ENCODE assay signal across 8 cellular contexts in genomic region chrX:82745676-82746170, GRCh38.
DNase-seq lines count a peak whose midpoint lies in the region; ATAC-seq, FAIRE-seq and TF ChIP-seq lines count a peak whose summit lies in the region.
"Not testable (repeated sequence)": the region's sequence is repeated elsewhere in the genome, so short reads cannot be mapped to it uniquely, and the experiment has no call there.

No MANE protein-coding gene starts in this region.

- not testable (repeated sequence) for H4K20me1 ChIP-seq in OCI-LY3 (ENCODE audit: insufficient read depth, low read length)

- H3K27me3 ChIP-seq in OCI-LY3 (ENCODE audit: low read depth, low read length); right lobe of liver; pancreas: not testable (repeated sequence)

- H3K4me3 Mint-ChIP-seq in Calu3 (ENCODE audit: low read depth, unreplicated experiment): peak overlapping the region; percentile 51
- not testable (repeated sequence) for H3K4me3 Mint-ChIP-seq in chondrocyte (ENCODE audit: unreplicated experiment)

- H3K4me1 Mint-ChIP-seq in Calu3 (ENCODE audit: low read depth, unreplicated experiment): not testable (repeated sequence)
- H3K4me1 Mint-ChIP-seq in chondrocyte (ENCODE audit: low read depth): peaks cover 13% of the 10 kb centered on the region

- H3K27me3 Mint-ChIP-seq in Calu3 (ENCODE audit: unreplicated experiment); chondrocyte (ENCODE audit: low read depth): not testable (repeated sequence)

- not testable (repeated sequence) for TF ChIP-seq POLR2A in A549 (IDR thresholded peaks at IDR 0.05; ENCODE audit: low read length); right lobe of liver (IDR thresholded peaks at IDR 0.05)

- peak overlapping the region; percentile 65; the same call in 1 of the 2 replicates for H3K9ac ChIP-seq in OCI-LY3 (ENCODE audit: low read length)
- H3K9ac ChIP-seq in kidney (ENCODE audit: low read length in 2 of 2): not testable (repeated sequence)

- BruUV-seq in Calu3 (replicated peaks; lab: Mats Ljungman, UMichigan): not testable (repeated sequence)

- H2AFZ ChIP-seq in OCI-LY3 (ENCODE audit: low read depth, low read length): not testable (repeated sequence)

- intact Hi-C loops in Calu3 (cut with micrococcal nuclease; ENCODE audit: unreplicated experiment): loop anchor here (5.0 kb wide), 1 partner anchor 67 kb away; no protein-coding TSS in a partner anchor
- intact Hi-C loops in kidney (cut with DNase I); right lobe of liver (cut with DNase I); pancreas (cut with DNase I): not testable (repeated sequence)

- CTCF ChIA-PET in A549 (lab: Yijun Ruan, JAX): not testable (repeated sequence)
- CTCF ChIA-PET in Calu3 (lab: Charles Lee): interaction anchor here (0.6 to 1.5 kb wide), 3 partner anchors 12 to 890 kb away, joined by 3 to 5 read pairs (median 4); no protein-coding TSS in a partner anchor

- H3K27ac ChIP-seq in A549: peak overlapping the region; percentile 66 to 75
- peak overlapping the region; percentile 96 for H3K27ac ChIP-seq in OCI-LY3 (ENCODE audit: low read length)
- peak overlapping the region; percentile 59 for H3K27ac ChIP-seq in VCaP
- peak overlapping the region in 1 of 2 donors; percentile 28 for H3K27ac ChIP-seq in kidney (ENCODE audit: low read depth in 2 of 2, low read length in 2 of 2)
- not testable (repeated sequence) for H3K27ac ChIP-seq in right lobe of liver
- H3K27ac ChIP-seq in pancreas: peak overlapping the region in 2 of 4 donors; percentile 13 to 43

- H3K4me3 ChIP-seq in A549; kidney (ENCODE audit: low read length in 2 of 2); right lobe of liver; pancreas: not testable (repeated sequence)
- peak overlapping the region; percentile 35; the same call in 1 of the 2 replicates for H3K4me3 ChIP-seq in OCI-LY3 (ENCODE audit: low read length)

- TF ChIP-seq EP300 in A549 (IDR thresholded peaks at IDR 0.05): not testable (repeated sequence)

- H3K36me3 Mint-ChIP-seq in Calu3 (ENCODE audit: insufficient read depth, unreplicated experiment); chondrocyte (ENCODE audit: low read depth): not testable (repeated sequence)

- POLR2A ChIA-PET in A549 (lab: Yijun Ruan, JAX): not testable (repeated sequence)

- not testable (repeated sequence) for H3K36me3 ChIP-seq in OCI-LY3 (replicated peaks; ENCODE audit: low read depth, low read length); kidney (ENCODE audit: control insufficient read depth in 1 of 2, insufficient read depth in 2 of 2, low read length in 2 of 2); right lobe of liver; pancreas

- not testable (repeated sequence) for H3K9me3 Mint-ChIP-seq in Calu3 (ENCODE audit: low read depth, unreplicated experiment); chondrocyte (ENCODE audit: low read depth)

- H3K79me2 ChIP-seq in OCI-LY3 (ENCODE audit: low read length): not testable (repeated sequence)

- peak overlapping the region; percentile 25 for H3K4me2 ChIP-seq in A549
- peak overlapping the region; percentile 41 for H3K4me2 ChIP-seq in OCI-LY3 (ENCODE audit: low read length)

- not testable (repeated sequence) for FAIRE-seq in A549 (lab: Jason Lieb, UNC); pancreas (lab: Jason Lieb, UNC)
- FAIRE-seq in kidney (lab: Jason Lieb, UNC): peak; percentile 96

- not testable (repeated sequence) for TF ChIP-seq RAD21 in A549 (conservative IDR thresholded peaks at IDR 0.05 in 1 of 2, IDR thresholded peaks at IDR 0.05 in 1 of 2)

- peak overlapping the region; percentile 85 for H3K27ac Mint-ChIP-seq in Calu3 (ENCODE audit: unreplicated experiment)
- H3K27ac Mint-ChIP-seq in chondrocyte (ENCODE audit: unreplicated experiment): peak overlapping the region; percentile 55

- H3K4me1 ChIP-seq in A549: peaks cover 15% of the 10 kb centered on the region; the same call in 2 of the 3 replicates
- peaks cover 66% of the 10 kb centered on the region for H3K4me1 ChIP-seq in OCI-LY3 (ENCODE audit: low read length)
- not testable (repeated sequence) for H3K4me1 ChIP-seq in kidney (ENCODE audit: control insufficient read depth in 1 of 2, insufficient read depth in 1 of 2, low read depth in 1 of 2, low read length in 2 of 2); right lobe of liver; pancreas

- DNase-seq in A549 (ENCODE audit: low read depth in 1 of 2, low spot score in 1 of 2); chondrocyte (ENCODE audit: low spot score): not testable (repeated sequence)
- DNase-seq in Calu3: peak; percentile 42
- DNase-seq in kidney: peak; percentile 58
- peak in 2 of 3 donors; percentile 22 to 40 for DNase-seq in right lobe of liver
- DNase-seq in pancreas: peak in 5 of 6 donors; percentile 35 to 66 (median 53)

- ATAC-seq in A549, right lobe of liver: not testable (repeated sequence)
- ATAC-seq in pancreas: peak in 2 of 4 donors; percentile 34 to 42

- H3K9me3 ChIP-seq in A549; OCI-LY3 (ENCODE audit: insufficient read depth, low read length); kidney (ENCODE audit: control insufficient read depth in 1 of 2, low read length in 2 of 2); right lobe of liver; pancreas: not testable (repeated sequence)

- 47% methylated on average over 6 of the region's 6 CpGs for WGBS in A549 (ENCODE audit: missing lambda C conversion rate)
- 49% methylated on average over 6 of the region's 6 CpGs for WGBS in right lobe of liver (ENCODE audit: insufficient coverage, low coverage, low lambda C conversion rate, missing lambda C conversion rate)
- 33 to 44% methylated on average over 6 of the region's 6 CpGs for WGBS in pancreas, 2 donors

- TF ChIP-seq CTCF in A549 (IDR thresholded peaks at IDR 0.05); Calu3 (IDR thresholded peaks at IDR 0.05; ENCODE audit: unreplicated experiment); OCI-LY3 (IDR thresholded peaks at IDR 0.05; ENCODE audit: low read depth, low read length); VCaP (conservative IDR thresholded peaks at IDR 0.05); chondrocyte (IDR thresholded peaks at IDR 0.05); kidney (IDR thresholded peaks at IDR 0.05; ENCODE audit: borderline replicate concordance, extremely low read depth, insufficient read depth); right lobe of liver (IDR thresholded peaks at IDR 0.05); pancreas (IDR thresholded peaks at IDR 0.05): not testable (repeated sequence)
